In the genomic region with DNA sequence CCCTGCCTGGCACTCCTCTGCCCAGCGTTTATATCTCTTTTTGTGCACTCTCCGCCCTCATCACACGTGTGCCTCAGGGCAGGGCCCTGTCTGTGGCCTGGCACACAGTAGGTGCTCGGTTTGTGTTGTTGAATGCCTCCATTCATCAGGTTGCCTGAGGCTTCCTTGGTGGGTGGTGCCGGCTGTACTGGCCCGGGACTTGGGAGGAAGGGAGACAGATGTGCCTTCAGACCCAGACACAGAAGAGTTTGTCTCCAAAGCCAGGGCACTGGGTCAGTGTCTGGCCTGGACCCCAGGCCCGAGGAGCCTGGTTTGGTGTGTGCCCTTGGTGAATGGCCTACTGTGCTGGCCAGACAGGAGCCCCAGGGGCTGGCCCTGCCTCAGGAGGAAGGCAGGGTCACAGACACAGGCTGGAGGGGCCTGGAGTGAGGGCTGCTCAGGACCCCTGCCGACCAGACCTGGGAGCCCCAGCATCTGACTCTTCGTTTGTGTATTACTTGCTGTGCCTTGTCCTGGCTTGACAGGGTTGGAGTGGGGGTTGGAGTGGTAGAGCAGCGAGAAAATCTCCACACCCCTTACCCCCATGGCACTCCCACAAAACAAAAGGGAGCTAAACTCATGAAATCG, we compare ENCODE assay signal across 8 cellular contexts.
DNase-seq lines count a peak whose midpoint lies in the region; ATAC-seq and TF ChIP-seq lines count a peak whose summit lies in the region.

No MANE protein-coding gene starts in this region.

- H3K4me1 ChIP-seq in gastroesophageal sphincter (peaks cover 0 to 85% (median 20%) of the 10 kb centered on the region in 3 donors), gastrocnemius medialis (peaks cover 16 to 24% of the 10 kb centered on the region in 2 donors)

- H3K9me3 ChIP-seq in gastroesophageal sphincter = no peaks in the 10 kb centered on the region
- no peaks in the 10 kb centered on the region for H3K9me3 ChIP-seq in gastrocnemius medialis

- in situ Hi-C loops in gastrocnemius medialis (cut with MboI; ENCODE audit: low sequenced_read_pairs in 4 of 4) = no loop called here

- 36 to 53% methylated on average over 4 of the region's 11 CpGs for WGBS in gastroesophageal sphincter (ENCODE audit: low coverage in 1 of 2), 2 donors

- ATAC-seq in GM18907 (IDR thresholded peaks at IDR 0.05; ENCODE audit: unreplicated experiment) (peak; percentile 1), gastroesophageal sphincter (no peak), gastrocnemius medialis (peak; percentile 3 to 7), HG02938 (IDR thresholded peaks at IDR 0.05; ENCODE audit: unreplicated experiment) (no peak), GM21723 (IDR thresholded peaks at IDR 0.05; ENCODE audit: unreplicated experiment) (no peak)

- TF ChIP-seq EP300 in gastroesophageal sphincter (IDR thresholded peaks at IDR 0.05) = no peak

- DNase-seq in gastrocnemius medialis = no peak
- no peak for DNase-seq in kidney tubule cell (ENCODE audit: low spot score)
- DNase-seq in stimulated activated CD4-positive, alpha-beta T cell treated with anti-CD3 and anti-CD28 coated beads, Interleukin-4, amount 100 ng/mL, for 4 hours = no peak

- H3K27ac ChIP-seq in gastroesophageal sphincter = peak overlapping the region; percentile 11 to 90 (median 88)
- peak overlapping the region; percentile 77 to 91 (median 88) for H3K27ac ChIP-seq in gastrocnemius medialis

- TF ChIP-seq POLR2A in gastroesophageal sphincter (IDR thresholded peaks at IDR 0.05) = no peak
- TF ChIP-seq POLR2A in gastrocnemius medialis (IDR thresholded peaks at IDR 0.05) = no peak

- H3K4me3 ChIP-seq in WI38 (ENCODE audit: low read depth, low read length) = peak overlapping the region; percentile 51
- H3K4me3 ChIP-seq in gastroesophageal sphincter = peak overlapping the region in 1 of 2 donors; percentile 54
- H3K4me3 ChIP-seq in gastrocnemius medialis = peak overlapping the region; percentile 49 to 72 (median 66)

- TF ChIP-seq CTCF in WI38 (IDR thresholded peaks at IDR 0.05; ENCODE audit: low read depth, low read length) (no peak), gastroesophageal sphincter (IDR thresholded peaks at IDR 0.05) (no peak), gastrocnemius medialis (IDR thresholded peaks at IDR 0.05 in 4 of 5, conservative IDR thresholded peaks at IDR 0.05 in 1 of 5) (no peak)

- intact Hi-C loops in gastrocnemius medialis (cut with DNase I; ENCODE audit: low total_unique reads) = loop anchor here (1.0 to 2.0 kb wide), 2 partner anchors 30 to 162 kb away; partner anchors contain the start of gene PEMT

- H3K27me3 ChIP-seq in gastroesophageal sphincter (no peaks in the 10 kb centered on the region), gastrocnemius medialis (no peaks in the 10 kb centered on the region)

- H3K36me3 ChIP-seq in gastroesophageal sphincter (no peaks in the 10 kb centered on the region), gastrocnemius medialis (no peaks in the 10 kb centered on the region)

Comparison
In these comparisons a context has a peak if more than half of its experiments do, and no peak if none do; other contexts are left out.
1. ATAC-seq: peak in GM18907 (single experiment) and gastrocnemius medialis (2 of 2); none in gastroesophageal sphincter (single experiment), HG02938 (single experiment) and GM21723 (single experiment).